In genomic region chr4:138192113-138192512, GRCh38 we compare ENCODE assay signal across 13 cellular contexts. TPM values are rescaled to one million over a fixed set of nuclear protein-coding genes. Genes with fewer than 3 reads are reported as not detected.
A peak's percentile ranks its signal among the peaks of the same experiment; 100 is the strongest.
DNase-seq lines count a peak whose midpoint lies in the region; ATAC-seq, FAIRE-seq and TF ChIP-seq lines count a peak whose summit lies in the region.
"Had no signal": no experiment of that assay in that cellular context is flagged by ENCODE, and none has a peak within 500 bp of the region (broad histone marks: within the 10 kb centered on the region; RNA-seq: fewer than 3 reads in every experiment).

No MANE protein-coding gene starts in this region.

- H2BK20ac ChIP-seq in IMR-90 (ENCODE audit: low read depth, low read length), result no peak overlapping the region

- H3K23ac ChIP-seq in IMR-90 (ENCODE audit: low read depth, low read length) (peak overlapping the region; percentile 75; the same call in 1 of the 2 replicates), neuronal stem cell (ENCODE audit: low read depth, low read length, poor library complexity) (no peak overlapping the region)

- FAIRE-seq in bronchial epithelial cell (lab: Jason Lieb, UNC), result no peak

- peaks cover 6% of the 10 kb centered on the region; the same call in 1 of the 2 replicates for H3K4me1 ChIP-seq in IMR-90 (ENCODE audit: control insufficient read depth, insufficient read depth, low read length)
- H3K4me1 ChIP-seq in neuronal stem cell (ENCODE audit: control insufficient read depth in 2 of 2, insufficient read depth in 1 of 2, low read depth in 1 of 2, low read length in 2 of 2), result peaks cover 0 to 6% of the 10 kb centered on the region in 2 donors

- H3K9me3 ChIP-seq in IMR-90 (ENCODE audit: control insufficient read depth, insufficient read depth, low read length) (no peaks in the 10 kb centered on the region), neuronal stem cell (replicated peaks in 1 of 2; ENCODE audit: control insufficient read depth in 2 of 2, insufficient read depth in 1 of 2, low read depth in 1 of 2, low read length in 2 of 2) (no peaks in the 10 kb centered on the region)

- H4K8ac ChIP-seq in IMR-90 (ENCODE audit: low read depth in 2 of 2, low read length in 2 of 2) (0 out of 4 replicates have a peak overlapping the region, but pooled peaks of 1 of the 2 experiments have one; percentile 13), neuronal stem cell (ENCODE audit: low read depth, low read length) (no peak overlapping the region)

- H2BK15ac ChIP-seq in IMR-90 (ENCODE audit: low read depth, low read length), result no peak overlapping the region
- H2BK15ac ChIP-seq in neuronal stem cell (ENCODE audit: low read length), result no peak overlapping the region

- H4K20me1 ChIP-seq in IMR-90 (ENCODE audit: insufficient read depth, low read length), result no peaks in the 10 kb centered on the region

- DNase-seq in DMS53 treated with DMSO at 0.1 percent for 48 hours (lab: John Stamatoyannopoulos, UW; ENCODE audit: unreplicated experiment), result peak; percentile 5
- DNase-seq in IMR-90, result peak; percentile 67
- DNase-seq in bronchial epithelial cell (ENCODE audit: low read depth), result peak; percentile 69
- no peak for DNase-seq in activated effector memory CD4-positive, alpha-beta T cell treated with anti-CD3 and anti-CD28 coated beads, Interleukin-2, amount 50 U/mL, for 16 hours
- no peak for DNase-seq in neuronal stem cell (ENCODE audit: low spot score)
- no peak for DNase-seq in stimulated activated CD4-positive, alpha-beta T cell treated with anti-CD3 and anti-CD28 coated beads, Interleukin-2, amount 100 ng/mL, for 48 hours
- DNase-seq in inferior parietal cortex (ENCODE audit: extremely low spot score), result no peak
- DNase-seq: activated CD4-positive, alpha-beta T cell treated with anti-CD3 and anti-CD28 coated beads, Interleukin-2, amount 10 ng/mL, durations not matched to agents 24 days and 14 days; activated naive CD8-positive, alpha-beta T cell treated with anti-CD3 and anti-CD28 coated beads, Interleukin-2, amount 10 ng/mL, durations not matched to agents 7 days and 5 days; CD4-positive, CD25-positive, alpha-beta regulatory T cell; effector memory CD4-positive, alpha-beta T cell; SHP77 treated with DMSO at 0.1 percent for 48 hours had no signal

- H3K4ac ChIP-seq in IMR-90 (ENCODE audit: low read depth, low read length) (0 out of 2 replicates have a peak overlapping the region, but pooled peaks have one; percentile 32), neuronal stem cell (ENCODE audit: low read length) (no peak overlapping the region)

- H3K18ac ChIP-seq in IMR-90 (ENCODE audit: low read depth, low read length), result peak overlapping the region; percentile 12; the same call in 1 of the 2 replicates
- no peak overlapping the region for H3K18ac ChIP-seq in neuronal stem cell (ENCODE audit: low read length)

- no peak overlapping the region for H3K27ac ChIP-seq in IMR-90 (ENCODE audit: insufficient read depth, low read length)
- no peak overlapping the region for H3K27ac ChIP-seq in neuronal stem cell (replicated peaks; ENCODE audit: low read length)

- ATAC-seq in GM21717 (IDR thresholded peaks at IDR 0.05; ENCODE audit: unreplicated experiment) (peak; percentile 32), IMR-90 (ENCODE audit: low read depth) (no peak)

- H3K56ac ChIP-seq in IMR-90 (ENCODE audit: extremely low read depth, insufficient read depth, low read length), result no peak overlapping the region

- H3K14ac ChIP-seq in IMR-90 (replicated peaks; ENCODE audit: low read depth, low read length), result peak overlapping the region; percentile 58; the same call in 1 of the 2 replicates
- no peak overlapping the region for H3K14ac ChIP-seq in neuronal stem cell (ENCODE audit: low read length)

- no peak for TF ChIP-seq POLR2A in IMR-90 (IDR thresholded peaks at IDR 0.05; ENCODE audit: low read depth, low read length)

- H4K5ac ChIP-seq in IMR-90 (ENCODE audit: low read depth, low read length), result no peak overlapping the region

- H3K9ac ChIP-seq in IMR-90 (ENCODE audit: low read depth, low read length), result no peak overlapping the region
- H3K9ac ChIP-seq in neuronal stem cell (ENCODE audit: low read depth, low read length, poor library complexity), result no peak overlapping the region

- no peak overlapping the region for H2AFZ ChIP-seq in IMR-90 (replicated peaks; ENCODE audit: low read length, poor library complexity)
- H2AFZ ChIP-seq in neuronal stem cell (ENCODE audit: low read length), result no peak overlapping the region

- no peak overlapping the region for H2AK9ac ChIP-seq in IMR-90 (replicated peaks; ENCODE audit: low read depth, low read length, poor library complexity)

- no peak overlapping the region for H4K91ac ChIP-seq in IMR-90 (ENCODE audit: insufficient read depth, low read depth, low read length)
- no peak overlapping the region for H4K91ac ChIP-seq in neuronal stem cell (ENCODE audit: low read depth, low read length, poor library complexity)

- BruUV-seq in IMR-90 (replicated peaks; lab: Mats Ljungman, UMichigan), result no TSS peak

- intact Hi-C loops in IMR-90 (cut with micrococcal nuclease), result no loop called here

- CTCF ChIA-PET in IMR-90 (lab: Yijun Ruan, JAX), result interaction anchor here (1.5 kb wide), 1 partner anchor 10 kb away, joined by 3 read pairs; no protein-coding TSS in a partner anchor

- H2BK12ac ChIP-seq in neuronal stem cell (ENCODE audit: low read length), result no peak overlapping the region

- H3K9me1 ChIP-seq in IMR-90 (ENCODE audit: insufficient read depth, low read length), result peaks cover 2% of the 10 kb centered on the region; the same call in 1 of the 2 replicates

- H3K36me3 ChIP-seq in IMR-90 (ENCODE audit: control insufficient read depth, insufficient read depth, low read length), result peaks cover 12% of the 10 kb centered on the region; the same call in 1 of the 2 replicates
- no peaks in the 10 kb centered on the region for H3K36me3 ChIP-seq in bronchial epithelial cell (ENCODE audit: control insufficient read depth, insufficient read depth, low read length)
- no peaks in the 10 kb centered on the region for H3K36me3 ChIP-seq in neuronal stem cell (replicated peaks in 1 of 2; ENCODE audit: control insufficient read depth in 2 of 2, insufficient read depth in 2 of 2, low read length in 2 of 2)

- TF ChIP-seq RAD21 in IMR-90 (IDR thresholded peaks at IDR 0.05; ENCODE audit: low read length), result no peak

- dilution Hi-C loops in IMR-90 (cut with HindIII; ENCODE audit: low sequenced_read_pairs, unreplicated experiment), result no loop called here

- H2BK120ac ChIP-seq in IMR-90 (ENCODE audit: low read depth, low read length) (no peak overlapping the region), neuronal stem cell (ENCODE audit: low read depth, low read length) (no peak overlapping the region)

- H3K4me2 ChIP-seq in IMR-90 (ENCODE audit: low read depth, low read length), result no peak overlapping the region
- no peak overlapping the region for H3K4me2 ChIP-seq in neuronal stem cell (ENCODE audit: insufficient read depth, low read length, poor library complexity, severe bottlenecking)

- H3K4me3 ChIP-seq in IMR-90 (ENCODE audit: insufficient read depth, low read depth, low read length) (no peak overlapping the region), bronchial epithelial cell (ENCODE audit: low read depth, low read length) (no peak overlapping the region), neuronal stem cell (ENCODE audit: low read length in 2 of 2) (no peak overlapping the region)

- in situ Hi-C loops in IMR-90 (cut with MboI; ENCODE audit: low sequenced_read_pairs), result loop anchor here (25.0 kb wide), 1 partner anchor 655 kb away; the partner anchor contains the start of gene PCDH18

- no CpG with 5 or more reads among the region's 2 CpGs for WGBS in IMR-90 (ENCODE audit: extremely low coverage in 2 of 2, insufficient read length in 1 of 2), 2 experiments
- no CpG with 5 or more reads among the region's 2 CpGs for WGBS in neuronal stem cell (ENCODE audit: extremely low coverage in 2 of 2, insufficient read length in 2 of 2, insufficient replicate concordance in 1 of 2), 2 donors

- POLR2A ChIA-PET in IMR-90 (lab: Charles Lee; ENCODE audit: unreplicated experiment), result interaction anchor here (0.6 kb wide), 2 partner anchors 102 to 345 kb away, joined by 3 to 4 read pairs; no protein-coding TSS in a partner anchor

- TF ChIP-seq CTCF in IMR-90 (conservative IDR thresholded peaks at IDR 0.05; ENCODE audit: low read depth, low read length) (no peak), bronchial epithelial cell (IDR thresholded peaks at IDR 0.05; ENCODE audit: insufficient read depth, low read length, severe bottlenecking) (no peak)

- H3K27me3 ChIP-seq in IMR-90 (ENCODE audit: control insufficient read depth, insufficient read depth, low read length) (no peaks in the 10 kb centered on the region), bronchial epithelial cell (ENCODE audit: control insufficient read depth, insufficient read depth, low read length) (no peaks in the 10 kb centered on the region), neuronal stem cell (ENCODE audit: control insufficient read depth in 3 of 3, insufficient read depth in 3 of 3, low read depth in 1 of 3, low read length in 3 of 3) (no peaks in the 10 kb centered on the region)

- H2BK5ac ChIP-seq in IMR-90 (ENCODE audit: low read depth, low read length, poor library complexity, severe bottlenecking), result no peak overlapping the region
- no peak overlapping the region for H2BK5ac ChIP-seq in neuronal stem cell (ENCODE audit: low read length)

- H2AK5ac ChIP-seq in IMR-90 (ENCODE audit: low read depth, low read length) (no peak overlapping the region), neuronal stem cell (ENCODE audit: low read depth, low read length) (no peak overlapping the region)

- H3K79me1 ChIP-seq in IMR-90 (ENCODE audit: low read depth in 1 of 2, low read length in 2 of 2) (peaks cover 3 to 27% of the 10 kb centered on the region in 2 experiments; a peak in 3 of 4 replicates), neuronal stem cell (ENCODE audit: low read depth, low read length) (no peaks in the 10 kb centered on the region)

TF ChIP-seq in IMR-90, 13 proteins besides CTCF, POLR2A, EP300 and RAD21:
- TF ChIP-seq FOS (IDR thresholded peaks at IDR 0.05; ENCODE audit: low read depth, low read length) (0 out of 2 replicates have a peak, but pooled peaks have one; percentile 29), BHLHE40 (IDR thresholded peaks at IDR 0.05; ENCODE audit: low read depth, low read length) (peak; percentile 27; the same call in 1 of the 2 replicates), CEBPB (IDR thresholded peaks at IDR 0.05; ENCODE audit: low read depth, low read length) (no peak)
TF ChIP-seq in IMR-90: peak in this region for 2.

RNA-seq across cellular contexts. Expression of gene SLC7A11, which starts 50.0 kb away (rescaled TPM):
- total RNA-seq in IMR-90 (2012; rRNA removed) (24.7 and 35.6 TPM in 2 replicates), bronchial epithelial cell (126 and 129 TPM in 2 replicates)
- polyA plus RNA-seq in IMR-90 (2012; rRNA removed), result 5.6 and 8.3 TPM in 2 replicates
- 1.1 and 1.5 TPM in 2 replicates for polyA plus RNA-seq in IMR-90 (2012; cell fraction: cytosol; rRNA removed)
- polyA plus RNA-seq in IMR-90 (2012; cell fraction: nucleus; rRNA removed; ENCODE audit: low replicate concordance), result 1.2 and 14.0 TPM in 2 replicates
- 7.3 TPM for polyA plus RNA-seq in neuronal stem cell (2013, experiment 1 of 2)
- 7.6 TPM for polyA plus RNA-seq in neuronal stem cell (2013, experiment 2 of 2)

Comparison
In these comparisons a context has a peak if more than half of its experiments do, and no peak if none do; other contexts are left out.
1. DNase-seq: peak in DMS53 treated with DMSO at 0.1 percent for 48 hours (single experiment), IMR-90 (single experiment) and bronchial epithelial cell (single experiment); none in activated effector memory CD4-positive, alpha-beta T cell treated with anti-CD3 and anti-CD28 coated beads, Interleukin-2, amount 50 U/mL, for 16 hours (single experiment), neuronal stem cell (single experiment), stimulated activated CD4-positive, alpha-beta T cell treated with anti-CD3 and anti-CD28 coated beads, Interleukin-2, amount 100 ng/mL, for 48 hours (0 of 2) and inferior parietal cortex (single experiment).